8 cellular contexts compared by ENCODE assay signal in genomic region chr9:128323192-128323730, GRCh38. TPM values are rescaled to one million over a fixed set of nuclear protein-coding genes. Genes with fewer than 3 reads are reported as not detected.
DNase-seq lines count a peak whose midpoint lies in the region; ATAC-seq, FAIRE-seq and TF ChIP-seq lines count a peak whose summit lies in the region.

No MANE protein-coding gene starts in this region.

- TF ChIP-seq CTCF in kidney (IDR thresholded peaks at IDR 0.05; ENCODE audit: borderline replicate concordance, extremely low read depth, insufficient read depth) (no peak), thoracic aorta (IDR thresholded peaks at IDR 0.05) (no peak)

- no peaks in the 10 kb centered on the region for H3K9me3 ChIP-seq in kidney (ENCODE audit: control insufficient read depth in 1 of 2, low read length in 2 of 2)
- no peaks in the 10 kb centered on the region for H3K9me3 ChIP-seq in thoracic aorta

- peak overlapping the region; percentile 93 to 99 for H3K27ac Mint-ChIP-seq in activated naive CD4-positive, alpha-beta T cell treated with anti-CD3 and anti-CD28 coated beads, Interleukin-2, amount 50 U/mL, for 72 hours

- intact Hi-C loops in kidney (cut with DNase I) = no loop called here

- peaks cover 16 to 19% of the 10 kb centered on the region in 2 donors for H3K36me3 ChIP-seq in kidney (ENCODE audit: control insufficient read depth in 1 of 2, insufficient read depth in 2 of 2, low read length in 2 of 2)
- H3K36me3 ChIP-seq in thoracic aorta = peaks cover 22% of the 10 kb centered on the region

- peak overlapping the region; percentile 93 to 94 for H3K9ac ChIP-seq in kidney (ENCODE audit: low read length in 2 of 2)

- DNase-seq in stimulated activated CD4-positive, alpha-beta T cell treated with anti-CD3 and anti-CD28 coated beads, Interleukin-4, amount 100 ng/mL, for 24 hours = peak; percentile 57
- DNase-seq in stimulated activated CD4-positive, alpha-beta T cell treated with anti-CD3 and anti-CD28 coated beads, Interleukin-4, amount 100 ng/mL, for 4 hours = no peak
- DNase-seq in activated naive CD4-positive, alpha-beta T cell treated with anti-CD3 and anti-CD28 coated beads, Interleukin-2, amount 50 U/mL, for 72 hours (ENCODE audit: low spot score in 2 of 2) = no peak
- DNase-seq in kidney (no peak), thoracic aorta (ENCODE audit: low spot score) (no peak), occipital lobe (lab: John Stamatoyannopoulos, UW) (no peak)
- DNase-seq in activated CD4-positive, alpha-beta T cell treated with anti-CD3 and anti-CD28 coated beads, Interleukin-2, amount 50 U/mL, for 48 hours = no peak

- peak; percentile 34 to 37 for ATAC-seq in activated naive CD4-positive, alpha-beta T cell treated with anti-CD3 and anti-CD28 coated beads, Interleukin-2, amount 50 U/mL, for 72 hours
- ATAC-seq in thoracic aorta (ENCODE audit: insufficient number of reproducible peaks, low FRiP score, low read depth) (no peak), HG03342 (IDR thresholded peaks at IDR 0.05; ENCODE audit: unreplicated experiment) (no peak)

- peaks cover 11 to 18% of the 10 kb centered on the region in 2 donors for H3K4me1 ChIP-seq in kidney (ENCODE audit: control insufficient read depth in 1 of 2, insufficient read depth in 1 of 2, low read depth in 1 of 2, low read length in 2 of 2)
- peaks cover 13 to 24% of the 10 kb centered on the region in 2 donors for H3K4me1 ChIP-seq in thoracic aorta (ENCODE audit: control insufficient read depth in 1 of 2, low read depth in 2 of 2)

- peak overlapping the region; percentile 89 to 100 for H3K4me3 ChIP-seq in kidney (ENCODE audit: low read length in 2 of 2)
- H3K4me3 ChIP-seq in thoracic aorta = peak overlapping the region; percentile 94

- no peaks in the 10 kb centered on the region for H3K27me3 ChIP-seq in thoracic aorta (replicated peaks; ENCODE audit: insufficient read depth)

- FAIRE-seq in kidney (lab: Jason Lieb, UNC) = no peak

- peak overlapping the region in 1 of 2 donors; percentile 97 for H3K27ac ChIP-seq in kidney (ENCODE audit: low read depth in 2 of 2, low read length in 2 of 2)
- peak overlapping the region; percentile 68 to 76 for H3K27ac ChIP-seq in thoracic aorta

- H3K9me3 Mint-ChIP-seq in activated naive CD4-positive, alpha-beta T cell treated with anti-CD3 and anti-CD28 coated beads, Interleukin-2, amount 50 U/mL, for 72 hours = no peaks in the 10 kb centered on the region

- H3K36me3 Mint-ChIP-seq in activated naive CD4-positive, alpha-beta T cell treated with anti-CD3 and anti-CD28 coated beads, Interleukin-2, amount 50 U/mL, for 72 hours = peaks cover 6 to 20% of the 10 kb centered on the region in 2 donors

RNA-seq across cellular contexts. Expression of gene COQ4, which starts 0.6 kb away (rescaled TPM):
- 10 to 100 TPM; 33.9 to 38.3 TPM for total RNA-seq in activated naive CD4-positive, alpha-beta T cell treated with anti-CD3 and anti-CD28 coated beads, Interleukin-2, amount 50 U/mL, for 72 hours
- total RNA-seq in kidney (59.7 TPM), thoracic aorta (10 to 100 TPM; 28.7 to 40.1 TPM), occipital lobe (19.5 TPM)
- 111 TPM for polyA plus RNA-seq in kidney (ENCODE audit: insufficient read depth, low read depth, low replicate concordance)

RNA-seq across cellular contexts. Expression of gene TRUB2, which starts 1.0 kb away (rescaled TPM):
- total RNA-seq in activated naive CD4-positive, alpha-beta T cell treated with anti-CD3 and anti-CD28 coated beads, Interleukin-2, amount 50 U/mL, for 72 hours = 10 to 100 TPM; 25.6 to 35.9 TPM
- total RNA-seq in kidney = 22.4 TPM
- polyA plus RNA-seq in kidney (ENCODE audit: insufficient read depth, low read depth, low replicate concordance) = 40.8 TPM
- total RNA-seq in thoracic aorta = 1 to 10 TPM; 7.4 to 8.4 TPM
- total RNA-seq in occipital lobe = 24.0 TPM

RNA-seq across cellular contexts. Expression of gene SLC27A4, which starts 17.1 kb away (rescaled TPM):
- total RNA-seq in activated naive CD4-positive, alpha-beta T cell treated with anti-CD3 and anti-CD28 coated beads, Interleukin-2, amount 50 U/mL, for 72 hours = 10 to 100 TPM in 1 of 2 donors, 1 to 10 TPM in 1; 9.4 to 10.2 TPM
- total RNA-seq in kidney = 29.3 TPM
- polyA plus RNA-seq in kidney (ENCODE audit: insufficient read depth, low read depth, low replicate concordance) = 58.7 TPM
- total RNA-seq in thoracic aorta = 10 to 100 TPM; 20.9 to 36.8 TPM
- 23.9 TPM for total RNA-seq in occipital lobe

RNA-seq across cellular contexts. Expression of gene SWI5, which starts 47.2 kb away (rescaled TPM):
- 10 to 100 TPM; 15.6 to 16.9 TPM for total RNA-seq in activated naive CD4-positive, alpha-beta T cell treated with anti-CD3 and anti-CD28 coated beads, Interleukin-2, amount 50 U/mL, for 72 hours
- total RNA-seq in kidney = 20.3 TPM
- 67.8 TPM for polyA plus RNA-seq in kidney (ENCODE audit: insufficient read depth, low read depth, low replicate concordance)
- total RNA-seq in thoracic aorta = 10 to 100 TPM; 12.0 to 26.8 TPM
- 5.5 TPM for total RNA-seq in occipital lobe

RNA-seq across cellular contexts. Expression of gene GOLGA2, which starts 47.5 kb away (rescaled TPM):
- total RNA-seq in activated naive CD4-positive, alpha-beta T cell treated with anti-CD3 and anti-CD28 coated beads, Interleukin-2, amount 50 U/mL, for 72 hours = 10 to 100 TPM; 46.2 to 54.3 TPM
- total RNA-seq in kidney (79.7 TPM), thoracic aorta (100 to 1,000 TPM; 115 to 141 TPM), occipital lobe (45.9 TPM)
- polyA plus RNA-seq in kidney (ENCODE audit: insufficient read depth, low read depth, low replicate concordance) = 42.9 TPM

Comparison
In these comparisons a context has a peak if more than half of its experiments do, and no peak if none do; other contexts are left out.
1. ATAC-seq: peak in activated naive CD4-positive, alpha-beta T cell treated with anti-CD3 and anti-CD28 coated beads, Interleukin-2, amount 50 U/mL, for 72 hours (2 of 2); none in thoracic aorta (single experiment) and HG03342 (single experiment).